In the genomic region with DNA sequence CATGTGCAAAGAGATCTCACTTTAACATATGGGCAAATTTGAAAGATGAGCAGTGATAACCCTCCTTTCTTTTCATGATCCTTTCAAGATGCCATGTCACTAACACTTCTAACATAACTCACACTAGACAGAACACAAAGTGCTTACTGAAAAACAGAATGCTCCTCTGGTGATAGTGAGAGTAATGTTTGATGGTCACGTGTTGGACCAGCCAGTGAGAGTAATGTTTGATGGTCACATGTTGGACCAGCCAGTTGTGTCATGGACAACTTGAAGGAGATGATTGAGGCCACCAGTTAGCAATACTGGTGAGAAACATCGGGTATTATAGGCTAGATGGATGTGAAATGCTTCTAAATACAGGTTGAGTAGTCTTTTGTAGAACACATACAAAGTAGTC, we compare ENCODE assay signal across 31 cellular contexts. TPM values are rescaled to one million over a fixed set of nuclear protein-coding genes. Genes with fewer than 3 reads are reported as not detected.
"Had no signal": no experiment of that assay in that cellular context is flagged by ENCODE, and none has a peak within 500 bp of the region (broad histone marks: within the 10 kb centered on the region; RNA-seq: fewer than 3 reads in every experiment).

No MANE protein-coding gene starts in this region.

- H3K79me2 ChIP-seq: hepatocyte had no signal

- FAIRE-seq: colon had no signal

- DNase-seq: activated CD4-positive, alpha-beta memory T cell treated with anti-CD3 and anti-CD28 coated beads, Interleukin-2, amount 10 ng/mL, durations not matched to agents 7 days and 5 days; activated CD4-positive, alpha-beta T cell treated with anti-CD3 and anti-CD28 coated beads for 1 hour; activated CD4-positive, alpha-beta T cell treated with anti-CD3 and anti-CD28 coated beads for 4 hours; activated CD4-positive, alpha-beta T cell treated with anti-CD3 and anti-CD28 coated beads, Interleukin-2, amount 10 ng/mL, durations not matched to agents 7 days and 5 days; activated CD4-positive, alpha-beta T cell treated with anti-CD3 and anti-CD28 coated beads, Interleukin-2, amount 50 U/mL, for 4 hours; activated CD8-positive, alpha-beta memory T cell treated with anti-CD3 and anti-CD28 coated beads, Interleukin-2, amount 50 U/mL, for 48 hours; activated gamma-delta T cell; activated naive CD4-positive, alpha-beta T cell; activated naive CD4-positive, alpha-beta T cell treated with anti-CD3 and anti-CD28 coated beads, Interleukin-2, amount 10 ng/mL, durations not matched to agents 7 days and 5 days; activated naive CD8-positive, alpha-beta T cell treated with anti-CD3 and anti-CD28 coated beads, Interleukin-2, amount 10 ng/mL, durations not matched to agents 7 days and 5 days; activated T-cell treated with anti-CD3 and anti-CD28 coated beads for 4 hours; activated T-cell treated with anti-CD3 and anti-CD28 coated beads, Interleukin-2, amount 50 U/mL, for 24 hours; activated T-cell treated with anti-CD3 and anti-CD28 coated beads, Interleukin-2, amount 50 U/mL, for 72 hours; cortex of kidney; dermis blood vessel endothelial cell; effector CD4-positive, alpha-beta T cell; effector memory CD8-positive, alpha-beta T cell; erythroblast; foreskin keratinocyte; gastrocnemius medialis; heart right ventricle; T-helper 2 cell had no signal

- H3K9me3 ChIP-seq: ascending aorta, breast epithelium, esophagus muscularis mucosa, gastrocnemius medialis had no signal

- H3K27me3 ChIP-seq: ascending aorta had no signal

- H3K4me1 ChIP-seq: ascending aorta, breast epithelium, esophagus muscularis mucosa, foreskin keratinocyte, gastrocnemius medialis, heart right ventricle had no signal

- ATAC-seq: activated naive CD4-positive, alpha-beta T cell treated with anti-CD3 and anti-CD28 coated beads, Interleukin-2, amount 50 U/mL, for 72 hours; activated T-cell treated with anti-CD3 and anti-CD28 coated beads, Interleukin-2, amount 50 U/mL, for 72 hours; effector memory CD8-positive, alpha-beta T cell; foreskin keratinocyte; gastrocnemius medialis; heart right ventricle; WTC11 had no signal

- H2AFZ ChIP-seq: hepatocyte had no signal

- H3K27ac ChIP-seq: ascending aorta, breast epithelium, esophagus muscularis mucosa, foreskin keratinocyte, gastrocnemius medialis, heart right ventricle, hepatocyte had no signal

- H3K4me3 ChIP-seq: ascending aorta, breast epithelium, esophagus muscularis mucosa, gastrocnemius medialis, heart right ventricle, hepatocyte had no signal

- H3K36me3 ChIP-seq: ascending aorta, breast epithelium, esophagus muscularis mucosa, gastrocnemius medialis, heart right ventricle had no signal

- H3K4me2 ChIP-seq: hepatocyte had no signal

RNA-seq across cellular contexts. Expression of gene NEUROD4, which starts 5.7 kb away (rescaled TPM):
- total RNA-seq: activated CD4-positive, alpha-beta memory T cell treated with anti-CD3 and anti-CD28 coated beads, Interleukin-2, amount 10 ng/mL, durations not matched to agents 7 days and 5 days; activated CD4-positive, alpha-beta T cell treated with anti-CD3 and anti-CD28 coated beads, Interleukin-2, amount 10 ng/mL, durations not matched to agents 7 days and 5 days; activated naive CD4-positive, alpha-beta T cell treated with anti-CD3 and anti-CD28 coated beads, Interleukin-2, amount 50 U/mL, for 72 hours; activated naive CD8-positive, alpha-beta T cell treated with anti-CD3 and anti-CD28 coated beads, Interleukin-2, amount 10 ng/mL, durations not matched to agents 7 days and 5 days; activated T-cell treated with anti-CD3 and anti-CD28 coated beads, Interleukin-2, amount 50 U/mL, for 72 hours; ascending aorta; breast epithelium; cardiac septum; dermis blood vessel endothelial cell; esophagus muscularis mucosa; foreskin keratinocyte; gastrocnemius medialis; heart right ventricle; hepatocyte; WTC11 had no signal
- polyA plus RNA-seq: foreskin keratinocyte, heart right ventricle, hepatocyte had no signal

RNA-seq across cellular contexts. Expression of gene TESPA1, which starts 40.9 kb away (rescaled TPM):
- total RNA-seq: ascending aorta, cerebellum, dermis blood vessel endothelial cell, foreskin keratinocyte, hepatocyte had no signal
- polyA plus RNA-seq: foreskin keratinocyte, hepatocyte had no signal
